In genomic region chr6:111759836-111760785, GRCh38 we compare ENCODE assay signal across 9 cellular contexts.
DNase-seq lines count a peak whose midpoint lies in the region; ATAC-seq and TF ChIP-seq lines count a peak whose summit lies in the region.
"Had no signal": no experiment of that assay in that cellular context is flagged by ENCODE, and none has a peak within 500 bp of the region (broad histone marks: within the 10 kb centered on the region; RNA-seq: fewer than 3 reads in every experiment).

No MANE protein-coding gene starts in this region.

- H3K27ac ChIP-seq in left ventricle myocardium inferior (replicated peaks) = peak overlapping the region; percentile 81
- H3K27ac ChIP-seq in mammary epithelial cell (ENCODE audit: insufficient read depth, low read depth, low read length) = no peak overlapping the region

- no TSS peak for BruUV-seq in mammary epithelial cell (replicated peaks; lab: Mats Ljungman, UMichigan)

- no peak overlapping the region for H2AFZ ChIP-seq in mammary epithelial cell (ENCODE audit: low read depth, low read length)

- DNase-seq in left ventricle myocardium inferior = no peak
- DNase-seq in KBM-7 = no peak
- DNase-seq in RKO (ENCODE audit: low spot score) = no peak
- no peak for DNase-seq in mammary epithelial cell
- DNase-seq: midbrain had no signal

- intact Hi-C loops in left ventricle myocardium inferior (cut with micrococcal nuclease) = no loop called here
- intact Hi-C loops in mammary epithelial cell (cut with micrococcal nuclease) = no loop called here

- H3K27me3 Mint-ChIP-seq in IgD-negative memory B cell = peaks cover 5% of the 10 kb centered on the region
- H3K27me3 Mint-ChIP-seq in activated naive CD4-positive, alpha-beta T cell treated with anti-CD3 and anti-CD28 coated beads, Interleukin-2, amount 50 U/mL, for 24 hours = no peaks in the 10 kb centered on the region
- no peaks in the 10 kb centered on the region for H3K27me3 Mint-ChIP-seq in stimulated activated memory B cell treated with anti-CD40 and anti-IgM and Interleukin-4, amounts not matched to agents 10 μg/mL and 1 μg/mL and 100 μg/mL, for 72 hours

- H3K36me3 Mint-ChIP-seq in IgD-negative memory B cell = peaks cover 7% of the 10 kb centered on the region
- peaks cover 58% of the 10 kb centered on the region for H3K36me3 Mint-ChIP-seq in activated naive CD4-positive, alpha-beta T cell treated with anti-CD3 and anti-CD28 coated beads, Interleukin-2, amount 50 U/mL, for 24 hours
- H3K36me3 Mint-ChIP-seq in stimulated activated memory B cell treated with anti-CD40 and anti-IgM and Interleukin-4, amounts not matched to agents 10 μg/mL and 1 μg/mL and 100 μg/mL, for 72 hours = peaks cover 47% of the 10 kb centered on the region

- H3K9me3 ChIP-seq in left ventricle myocardium inferior (replicated peaks) = no peaks in the 10 kb centered on the region
- no peaks in the 10 kb centered on the region for H3K9me3 ChIP-seq in mammary epithelial cell (replicated peaks; ENCODE audit: insufficient read depth, low read length)

- H3K9ac ChIP-seq in mammary epithelial cell (ENCODE audit: insufficient read depth, low read length) = no peak overlapping the region

- CTCF ChIA-PET in mammary epithelial cell (lab: Charles Lee; ENCODE audit: low non-redundant PET) = no interaction called here

- H3K4me2 ChIP-seq in mammary epithelial cell (ENCODE audit: insufficient read depth, low read depth, low read length) = no peak overlapping the region

- 69% methylated on average over 18 of the region's 18 CpGs for WGBS in mammary epithelial cell (ENCODE audit: low coverage, missing lambda C conversion rate)

- peaks cover 3% of the 10 kb centered on the region for H3K79me2 ChIP-seq in mammary epithelial cell (ENCODE audit: insufficient read depth, low read length)

- H3K4me3 ChIP-seq in left ventricle myocardium inferior (no peak overlapping the region), mammary epithelial cell (replicated peaks in 1 of 3; ENCODE audit: insufficient read depth in 1 of 3, low read depth in 2 of 3, low read length in 3 of 3) (no peak overlapping the region)

- no peaks in the 10 kb centered on the region for H3K9me3 Mint-ChIP-seq in IgD-negative memory B cell
- no peaks in the 10 kb centered on the region for H3K9me3 Mint-ChIP-seq in activated naive CD4-positive, alpha-beta T cell treated with anti-CD3 and anti-CD28 coated beads, Interleukin-2, amount 50 U/mL, for 24 hours
- no peaks in the 10 kb centered on the region for H3K9me3 Mint-ChIP-seq in stimulated activated memory B cell treated with anti-CD40 and anti-IgM and Interleukin-4, amounts not matched to agents 10 μg/mL and 1 μg/mL and 100 μg/mL, for 72 hours

- H3K4me3 Mint-ChIP-seq in IgD-negative memory B cell = peak overlapping the region in 3 of 4 donors; percentile 48 to 69 (median 62)
- peak overlapping the region; percentile 90 for H3K4me3 Mint-ChIP-seq in activated naive CD4-positive, alpha-beta T cell treated with anti-CD3 and anti-CD28 coated beads, Interleukin-2, amount 50 U/mL, for 24 hours
- no peak overlapping the region for H3K4me3 Mint-ChIP-seq in stimulated activated memory B cell treated with anti-CD40 and anti-IgM and Interleukin-4, amounts not matched to agents 10 μg/mL and 1 μg/mL and 100 μg/mL, for 72 hours

- no peak for ATAC-seq in stimulated activated memory B cell treated with anti-CD40 and anti-IgM and Interleukin-4, amounts not matched to agents 10 μg/mL and 1 μg/mL and 100 μg/mL, for 72 hours
- ATAC-seq in HG03571 (IDR thresholded peaks at IDR 0.05; ENCODE audit: unreplicated experiment) = no peak

- H3K27me3 ChIP-seq in left ventricle myocardium inferior (ENCODE audit: low read depth) = no peaks in the 10 kb centered on the region
- H3K27me3 ChIP-seq in mammary epithelial cell (ENCODE audit: insufficient read depth, low read length) = no peaks in the 10 kb centered on the region

- dilution Hi-C loops in mammary epithelial cell (cut with HindIII; ENCODE audit: low sequenced_read_pairs) = no loop called here

- peak overlapping the region; percentile 68 to 92 (median 90) for H3K27ac Mint-ChIP-seq in IgD-negative memory B cell
- peak overlapping the region; percentile 100 for H3K27ac Mint-ChIP-seq in activated naive CD4-positive, alpha-beta T cell treated with anti-CD3 and anti-CD28 coated beads, Interleukin-2, amount 50 U/mL, for 24 hours
- H3K27ac Mint-ChIP-seq in stimulated activated memory B cell treated with anti-CD40 and anti-IgM and Interleukin-4, amounts not matched to agents 10 μg/mL and 1 μg/mL and 100 μg/mL, for 72 hours = peak overlapping the region; percentile 75

- H3K36me3 ChIP-seq in left ventricle myocardium inferior = no peaks in the 10 kb centered on the region
- no peaks in the 10 kb centered on the region for H3K36me3 ChIP-seq in mammary epithelial cell (ENCODE audit: insufficient read depth, low read length)

- in situ Hi-C loops in KBM-7 (cut with MboI; ENCODE audit: low pct_unique_long_range_greater_than_20kb, low sequenced_read_pairs) (no loop called here), mammary epithelial cell (cut with MboI; ENCODE audit: low sequenced_read_pairs in 2 of 2) (no loop called here)

- no peaks in the 10 kb centered on the region for H4K20me1 ChIP-seq in mammary epithelial cell (ENCODE audit: insufficient read depth, low read length)

- no peak for TF ChIP-seq CTCF in left ventricle myocardium inferior (IDR thresholded peaks at IDR 0.05; ENCODE audit: borderline replicate concordance)
- no peak for TF ChIP-seq CTCF in mammary epithelial cell (conservative IDR thresholded peaks at IDR 0.05 in 1 of 2, IDR thresholded peaks at IDR 0.05 in 1 of 2; ENCODE audit: extremely low read depth in 1 of 2, insufficient read depth in 1 of 2, low read depth in 1 of 2, low read length in 2 of 2)

- H3K4me1 ChIP-seq in left ventricle myocardium inferior (peaks cover 85% of the 10 kb centered on the region), mammary epithelial cell (ENCODE audit: insufficient read depth, low read length) (peaks cover 5% of the 10 kb centered on the region)

- peaks cover 36 to 54% (median 51%) of the 10 kb centered on the region in 3 donors for H3K4me1 Mint-ChIP-seq in IgD-negative memory B cell
- H3K4me1 Mint-ChIP-seq in activated naive CD4-positive, alpha-beta T cell treated with anti-CD3 and anti-CD28 coated beads, Interleukin-2, amount 50 U/mL, for 24 hours = peaks cover 94% of the 10 kb centered on the region
- peaks cover 72% of the 10 kb centered on the region for H3K4me1 Mint-ChIP-seq in stimulated activated memory B cell treated with anti-CD40 and anti-IgM and Interleukin-4, amounts not matched to agents 10 μg/mL and 1 μg/mL and 100 μg/mL, for 72 hours
